1 cellular context compared by ENCODE assay signal in the genomic region with DNA sequence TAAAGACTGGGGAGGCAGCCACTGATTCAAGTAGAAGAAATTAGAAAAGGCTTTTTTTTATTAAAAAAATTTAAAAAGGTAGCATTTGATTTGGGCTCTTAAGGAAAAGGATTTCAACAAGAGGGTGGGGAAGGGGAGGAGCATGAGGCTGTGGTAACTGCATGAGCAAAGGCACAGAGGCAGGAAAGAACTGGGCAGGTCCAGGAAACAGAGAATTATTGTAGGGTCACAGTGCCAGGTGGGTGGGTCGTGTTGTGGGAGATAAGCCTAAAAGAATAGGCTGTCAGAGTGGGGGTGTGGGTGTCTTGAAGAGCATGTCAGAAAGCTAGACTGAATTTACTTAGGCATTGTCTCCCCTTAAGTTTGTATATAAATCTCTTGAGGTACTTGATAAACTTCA.
TF ChIP-seq lines count a peak whose summit lies in the region.

No MANE protein-coding gene starts in this region.

TF ChIP-seq in endothelial cell of umbilical vein, 7 proteins besides CTCF, POLR2A, EP300 and RAD21:
- TF ChIP-seq EZH2 (IDR thresholded peaks at IDR 0.05; ENCODE audit: borderline replicate concordance, low read depth, low read length, severe bottlenecking) (no peak), GATA2 (IDR thresholded peaks at IDR 0.05; ENCODE audit: insufficient read depth, insufficient read length, low read depth, low read length) (peak; percentile 55), FOS (IDR thresholded peaks at IDR 0.05; ENCODE audit: borderline replicate concordance, insufficient read depth, low read length) (no peak), JUN (IDR thresholded peaks at IDR 0.05; ENCODE audit: borderline replicate concordance, insufficient read depth, insufficient read length, low read depth) (no peak), POLR2AphosphoS5 (IDR thresholded peaks at IDR 0.05; ENCODE audit: insufficient read depth, low read depth, low read length) (no peak)
- TF ChIP-seq, protein P1, sequence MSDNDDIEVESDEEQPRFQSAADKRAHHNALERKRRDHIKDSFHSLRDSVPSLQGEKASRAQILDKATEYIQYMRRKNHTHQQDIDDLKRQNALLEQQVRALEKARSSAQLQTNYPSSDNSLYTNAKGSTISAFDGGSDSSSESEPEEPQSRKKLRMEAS (IDR thresholded peaks at IDR 0.05; ENCODE audit: insufficient read depth, insufficient read length), result no peak
